In genomic region chr1:50422946-50423669, GRCh38 we compare ENCODE assay signal across 9 cellular contexts. TPM values are rescaled to one million over a fixed set of nuclear protein-coding genes. Genes with fewer than 3 reads are reported as not detected.
DNase-seq lines count a peak whose midpoint lies in the region; ATAC-seq and TF ChIP-seq lines count a peak whose summit lies in the region.
"Had no signal": no experiment of that assay in that cellular context is flagged by ENCODE, and none has a peak within 500 bp of the region (broad histone marks: within the 10 kb centered on the region; RNA-seq: fewer than 3 reads in every experiment).

TSS of gene DMRTA2 (minus strand) at chr1:50423443. CDS start at chr1:50421536, 1,907 bp downstream.

- DNase-seq in Daoy (ENCODE audit: low read depth) (peak; percentile 94), M059J (ENCODE audit: low read depth) (peak; percentile 82), hepatocyte (ENCODE audit: low spot score) (no peak), Kasumi-1 (lab: John Stamatoyannopoulos, UW) (no peak)
- DNase-seq in activated CD8-positive, alpha-beta T cell treated with anti-CD3 and anti-CD28 coated beads, Interleukin-2, amount 10 ng/mL, durations not matched to agents 7 days and 5 days: no peak
- no peak for DNase-seq in activated CD4-positive, CD25-positive, alpha-beta regulatory T cell treated with anti-CD3 and anti-CD28 coated beads, Interleukin-2, amount 50 U/mL, for 72 hours

- H2AFZ ChIP-seq in hepatocyte: peak within 1 kb of the TSS; percentile 60

- peaks cover 98% of the 10 kb centered on the region for H3K27me3 ChIP-seq in hepatocyte

- 3% methylated on average over 58 of the region's 61 CpGs for WGBS in hepatocyte (ENCODE audit: low lambda C conversion rate, missing lambda C conversion rate)

- no peaks in the 10 kb centered on the region for H3K36me3 ChIP-seq in hepatocyte (replicated peaks; ENCODE audit: insufficient read depth, low read depth)

- POLR2A ChIA-PET in activated CD8-positive, alpha-beta T cell treated with anti-CD3 and anti-CD28 coated beads, Interleukin-2, amount 10 ng/mL, durations not matched to agents 7 days and 5 days (lab: Charles Lee): no interaction called here

- peaks cover 27% of the 10 kb centered on the region for H3K4me1 ChIP-seq in hepatocyte (ENCODE audit: insufficient read depth)

- H3K9me3 ChIP-seq in hepatocyte (ENCODE audit: low read depth): no peaks in the 10 kb centered on the region

- peak within 1 kb of the TSS; percentile 79 for H3K4me3 Mint-ChIP-seq in activated CD8-positive, alpha-beta T cell treated with anti-CD3 and anti-CD28 coated beads, Interleukin-2, amount 10 ng/mL, durations not matched to agents 7 days and 5 days

- TF ChIP-seq CTCF in hepatocyte (IDR thresholded peaks at IDR 0.05; ENCODE audit: poor library complexity): no peak

- no peak for ATAC-seq in activated CD8-positive, alpha-beta T cell treated with anti-CD3 and anti-CD28 coated beads, Interleukin-2, amount 10 ng/mL, durations not matched to agents 7 days and 5 days
- no peak for ATAC-seq in GM21526 (IDR thresholded peaks at IDR 0.05; ENCODE audit: low FRiP score, unreplicated experiment)
- ATAC-seq: K562 had no signal

- no peaks in the 10 kb centered on the region for H3K9me3 Mint-ChIP-seq in activated CD8-positive, alpha-beta T cell treated with anti-CD3 and anti-CD28 coated beads, Interleukin-2, amount 10 ng/mL, durations not matched to agents 7 days and 5 days (ENCODE audit: insufficient read depth)

- CTCF ChIA-PET in activated CD8-positive, alpha-beta T cell treated with anti-CD3 and anti-CD28 coated beads, Interleukin-2, amount 10 ng/mL, durations not matched to agents 7 days and 5 days (lab: Charles Lee): interaction anchor here (1.2 to 1.6 kb wide), 2 partner anchors 11 to 283 kb away, joined by 3 to 6 read pairs; no protein-coding TSS in a partner anchor

- peak within 1 kb of the TSS; percentile 79 for H3K4me2 ChIP-seq in hepatocyte

- peaks cover 59% of the 10 kb centered on the region for H3K4me1 Mint-ChIP-seq in activated CD8-positive, alpha-beta T cell treated with anti-CD3 and anti-CD28 coated beads, Interleukin-2, amount 10 ng/mL, durations not matched to agents 7 days and 5 days (ENCODE audit: low read depth)

- no peaks in the 10 kb centered on the region for H4K20me1 ChIP-seq in hepatocyte (ENCODE audit: insufficient read depth, poor library complexity, severe bottlenecking)

- H3K27ac ChIP-seq in hepatocyte (no peak within 1 kb of the TSS), skin epidermis (no peak within 1 kb of the TSS)

- H3K4me3 ChIP-seq in hepatocyte (peak within 1 kb of the TSS; percentile 45), skin epidermis (peak within 1 kb of the TSS; percentile 16 to 34 (median 24))
- H3K4me3 ChIP-seq: K562 had no signal

- H3K36me3 Mint-ChIP-seq in activated CD8-positive, alpha-beta T cell treated with anti-CD3 and anti-CD28 coated beads, Interleukin-2, amount 10 ng/mL, durations not matched to agents 7 days and 5 days (ENCODE audit: low read depth): peaks cover 25% of the 10 kb centered on the region

- peaks cover 81% of the 10 kb centered on the region for H3K27me3 Mint-ChIP-seq in activated CD8-positive, alpha-beta T cell treated with anti-CD3 and anti-CD28 coated beads, Interleukin-2, amount 10 ng/mL, durations not matched to agents 7 days and 5 days (ENCODE audit: low read depth)

- H3K79me2 ChIP-seq in hepatocyte: no peaks in the 10 kb centered on the region

- no peaks in the 10 kb centered on the region for H3K9me2 ChIP-seq in hepatocyte (replicated peaks; ENCODE audit: insufficient read depth)

- H3K27ac Mint-ChIP-seq in activated CD8-positive, alpha-beta T cell treated with anti-CD3 and anti-CD28 coated beads, Interleukin-2, amount 10 ng/mL, durations not matched to agents 7 days and 5 days: peak within 1 kb of the TSS; percentile 39

RNA-seq across cellular contexts. Expression of gene DMRTA2, which starts in this region (rescaled TPM):
- total RNA-seq in Daoy (2014; rRNA removed; shearing (Covaris generic)): 24.9 and 29.2 TPM in 2 replicates
- 0.32 and 1.4 TPM in 2 replicates for total RNA-seq in M059J (2014; rRNA removed; shearing (Covaris generic))
- total RNA-seq in activated CD8-positive, alpha-beta T cell treated with anti-CD3 and anti-CD28 coated beads, Interleukin-2, amount 10 ng/mL, durations not matched to agents 7 days and 5 days: not detected
- total RNA-seq in hepatocyte: 0.10 TPM in 1 of 2 replicates, not detected in the other
- polyA plus RNA-seq in hepatocyte: not detected in 2 replicates
- total RNA-seq: K562 had no signal
- polyA plus RNA-seq: K562 had no signal

Comparison
In these comparisons a context has a peak if more than half of its experiments do, and no peak if none do; other contexts are left out.
1. RNA of gene DMRTA2 (total RNA-seq): 24.9 to 29.2 TPM in Daoy; 0.32 to 1.4 TPM in M059J, 0.10 TPM in hepatocyte and not detected in activated CD8-positive, alpha-beta T cell treated with anti-CD3 and anti-CD28 coated beads, Interleukin-2, amount 10 ng/mL, durations not matched to agents 7 days and 5 days; every median in the first group is over 10 times any median in the second.
2. DNase-seq: peak in Daoy (single experiment) and M059J (single experiment); none in activated CD8-positive, alpha-beta T cell treated with anti-CD3 and anti-CD28 coated beads, Interleukin-2, amount 10 ng/mL, durations not matched to agents 7 days and 5 days (single experiment), hepatocyte (single experiment), Kasumi-1 (0 of 2) and activated CD4-positive, CD25-positive, alpha-beta regulatory T cell treated with anti-CD3 and anti-CD28 coated beads, Interleukin-2, amount 50 U/mL, for 72 hours (single experiment).